Comparison of ENCODE assay signal across 1 cellular context in genomic region chr5:140041492-140042421, GRCh38.
TF ChIP-seq lines count a peak whose summit lies in the region.

No MANE protein-coding gene starts in this region.

TF ChIP-seq in H1, 55 proteins besides CTCF, POLR2A, EP300 and RAD21 (continued from another document):
- TF ChIP-seq CHD7 (IDR thresholded peaks at IDR 0.05; ENCODE audit: insufficient replicate concordance, low read length) (no peak), RNF2 (IDR thresholded peaks at IDR 0.05; ENCODE audit: borderline replicate concordance, low read depth, low read length, missing control alignments, poor library complexity, severe bottlenecking) (peak; percentile 6), TCF12 (IDR thresholded peaks at IDR 0.05; ENCODE audit: low read depth, low read length) (no peak), CBX5 (IDR thresholded peaks at IDR 0.05; ENCODE audit: low read depth, low read length) (no peak), SUZ12 (IDR thresholded peaks at IDR 0.05; ENCODE audit: low read length) (0 out of 2 replicates have a peak, but pooled peaks have one; percentile 6), SP4 (IDR thresholded peaks at IDR 0.05; ENCODE audit: low read length) (no peak)
